1 cellular context compared by ENCODE assay signal in the genomic region with DNA sequence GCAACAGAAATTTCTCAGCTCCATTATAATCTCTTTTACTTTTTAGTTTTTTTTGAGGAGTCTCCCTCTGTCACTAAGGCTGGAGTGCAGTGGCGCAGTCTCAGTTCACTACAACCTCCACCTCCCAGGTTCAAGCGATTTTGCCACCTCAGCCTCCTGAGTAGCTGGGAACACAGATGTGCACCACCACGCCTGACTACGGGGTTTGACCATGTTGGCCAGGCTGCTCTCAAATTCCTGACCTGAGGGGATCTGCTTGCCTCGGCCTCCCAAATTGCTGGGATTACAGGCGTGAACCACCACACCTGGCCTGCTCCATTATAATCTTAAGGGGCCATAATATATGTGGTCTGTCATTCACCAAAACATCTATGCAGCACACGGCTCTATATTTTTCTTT.
TF ChIP-seq lines count a peak whose summit lies in the region.

No MANE protein-coding gene starts in this region.

TF ChIP-seq in HepG2, 621 proteins besides CTCF, POLR2A, EP300 and RAD21:
- TF ChIP-seq TCF12 (IDR thresholded peaks at IDR 0.05), result no peak
- TF ChIP-seq TCF12 (CRISPR knock-in tag; IDR thresholded peaks at IDR 0.05), result no peak
- no peak for TF ChIP-seq NONO (IDR thresholded peaks at IDR 0.05)
- 0 out of 2 replicates have a peak, but pooled peaks have one; percentile 22 for TF ChIP-seq NONO (CRISPR knock-in tag; conservative IDR thresholded peaks at IDR 0.05)
- TF ChIP-seq RBM22 (optimal IDR thresholded peaks at IDR 0.05; ENCODE audit: low read length), result peak; percentile 95
- TF ChIP-seq, protein P1, sequence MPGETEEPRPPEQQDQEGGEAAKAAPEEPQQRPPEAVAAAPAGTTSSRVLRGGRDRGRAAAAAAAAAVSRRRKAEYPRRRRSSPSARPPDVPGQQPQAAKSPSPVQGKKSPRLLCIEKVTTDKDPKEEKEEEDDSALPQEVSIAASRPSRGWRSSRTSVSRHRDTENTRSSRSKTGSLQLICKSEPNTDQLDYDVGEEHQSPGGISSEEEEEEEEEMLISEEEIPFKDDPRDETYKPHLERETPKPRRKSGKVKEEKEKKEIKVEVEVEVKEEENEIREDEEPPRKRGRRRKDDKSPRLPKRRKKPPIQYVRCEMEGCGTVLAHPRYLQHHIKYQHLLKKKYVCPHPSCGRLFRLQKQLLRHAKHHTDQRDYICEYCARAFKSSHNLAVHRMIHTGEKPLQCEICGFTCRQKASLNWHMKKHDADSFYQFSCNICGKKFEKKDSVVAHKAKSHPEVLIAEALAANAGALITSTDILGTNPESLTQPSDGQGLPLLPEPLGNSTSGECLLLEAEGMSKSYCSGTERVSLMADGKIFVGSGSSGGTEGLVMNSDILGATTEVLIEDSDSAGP (CRISPR knock-in tag; IDR thresholded peaks at IDR 0.05; ENCODE audit: borderline replicate concordance), result 0 out of 2 replicates have a peak, but pooled peaks have one; percentile 28
- TF ChIP-seq SP4 (CRISPR knock-in tag; IDR thresholded peaks at IDR 0.05), result 0 out of 2 replicates have a peak, but pooled peaks have one; percentile 33
- peak; percentile 61 for TF ChIP-seq POLR2G (IDR thresholded peaks at IDR 0.05; ENCODE audit: low read depth, low read length)
- no peak for TF ChIP-seq ZC3H13 (CRISPR knock-in tag; IDR thresholded peaks at IDR 0.05)
- no peak for TF ChIP-seq SALL2 (CRISPR knock-in tag; IDR thresholded peaks at IDR 0.05)
- TF ChIP-seq NRL (CRISPR knock-in tag; IDR thresholded peaks at IDR 0.05; ENCODE audit: borderline replicate concordance), result 0 out of 2 replicates have a peak, but pooled peaks have one; percentile 30
- no peak for TF ChIP-seq ZNF75D (CRISPR knock-in tag; IDR thresholded peaks at IDR 0.05; ENCODE audit: borderline replicate concordance)
- TF ChIP-seq ZNF317 (CRISPR knock-in tag; IDR thresholded peaks at IDR 0.05), result 0 out of 2 replicates have a peak, but pooled peaks have one; percentile 7
- TF ChIP-seq GABPB1 (CRISPR knock-in tag; IDR thresholded peaks at IDR 0.05), result 0 out of 2 replicates have a peak, but pooled peaks have one; percentile 0
- no peak for TF ChIP-seq KLF6 (CRISPR knock-in tag; IDR thresholded peaks at IDR 0.05)
